Comparison of ENCODE assay signal across 31 cellular contexts in genomic region chr21:21216013-21216412, GRCh38.
"Had no signal": no experiment of that assay in that cellular context is flagged by ENCODE, and none has a peak within 500 bp of the region (broad histone marks: within the 10 kb centered on the region; RNA-seq: fewer than 3 reads in every experiment).

No MANE protein-coding gene starts in this region.

- H3K9me3 ChIP-seq: adrenal gland, body of pancreas, esophagus muscularis mucosa, gastrocnemius medialis, heart left ventricle had no signal

- ATAC-seq: activated CD4-positive, CD25-positive, alpha-beta regulatory T cell treated with anti-CD3 and anti-CD28 coated beads, Interleukin-2, amount 50 U/mL, for 24 hours; activated CD8-positive, alpha-beta memory T cell treated with anti-CD3 and anti-CD28 coated beads, Interleukin-2, amount 10 ng/mL, durations not matched to agents 7 days and 5 days; activated CD8-positive, alpha-beta T cell treated with anti-CD3 and anti-CD28 coated beads, Interleukin-2, amount 10 ng/mL, durations not matched to agents 7 days and 5 days; activated naive CD8-positive, alpha-beta T cell treated with anti-CD3 and anti-CD28 coated beads, Interleukin-2, amount 50 U/mL, for 24 hours; body of pancreas; effector memory CD8-positive, alpha-beta T cell; foreskin keratinocyte; gastrocnemius medialis had no signal

- H3K4me1 ChIP-seq: body of pancreas, esophagus muscularis mucosa, foreskin keratinocyte, gastrocnemius medialis had no signal

- H3K36me3 ChIP-seq: adrenal gland, esophagus muscularis mucosa, gastrocnemius medialis, heart left ventricle, WERI-Rb-1 had no signal

- H3K27me3 ChIP-seq: adrenal gland, body of pancreas, esophagus muscularis mucosa, foreskin keratinocyte, gastrocnemius medialis, heart left ventricle had no signal

- DNase-seq: activated B cell treated with CpG ODN at 0.5 μM for 24 hours; activated CD4-positive, alpha-beta memory T cell treated with anti-CD3 and anti-CD28 coated beads for 36 hours; activated CD4-positive, alpha-beta T cell treated with anti-CD3 and anti-CD28 coated beads for 48 hours; activated CD4-positive, alpha-beta T cell treated with anti-CD3 and anti-CD28 coated beads, Interleukin-2, amount 50 U/mL, for 1 hour; activated CD8-positive, alpha-beta memory T cell treated with anti-CD3 and anti-CD28 coated beads, Interleukin-2, amount 10 ng/mL, durations not matched to agents 7 days and 5 days; activated CD8-positive, alpha-beta memory T cell treated with anti-CD3 and anti-CD28 coated beads, Interleukin-2, amount 50 U/mL, for 4 hours; activated CD8-positive, alpha-beta T cell treated with anti-CD3 and anti-CD28 coated beads, Interleukin-2, amount 10 ng/mL, durations not matched to agents 7 days and 5 days; activated effector memory CD4-positive, alpha-beta T cell treated with anti-CD3 and anti-CD28 coated beads, Interleukin-2, amount 50 U/mL, for 16 hours; activated naive CD4-positive, alpha-beta T cell treated with anti-CD3 and anti-CD28 coated beads for 36 hours; activated naive CD8-positive, alpha-beta T cell treated with anti-CD3 and anti-CD28 coated beads for 36 hours; activated naive CD8-positive, alpha-beta T cell treated with anti-CD3 and anti-CD28 coated beads, Interleukin-2, amount 50 U/mL, for 24 hours; activated T-cell treated with anti-CD3 and anti-CD28 coated beads, Interleukin-2, amount 50 U/mL, for 1 hour; activated T-cell treated with anti-CD3 and anti-CD28 coated beads, Interleukin-2, amount 50 U/mL, for 48 hours; adrenal gland; amygdala; aorta; body of pancreas; caudate nucleus; cortex of kidney; dermis blood vessel endothelial cell; effector CD4-positive, alpha-beta T cell; effector memory CD8-positive, alpha-beta T cell; erythroblast; foreskin keratinocyte; gastrocnemius medialis; glutamatergic neuron; heart left ventricle; T1000; WERI-Rb-1 had no signal

- H3K4me3 ChIP-seq: adrenal gland, body of pancreas, esophagus muscularis mucosa, gastrocnemius medialis, heart left ventricle had no signal
